9 cellular contexts compared by ENCODE assay signal in the genomic region with DNA sequence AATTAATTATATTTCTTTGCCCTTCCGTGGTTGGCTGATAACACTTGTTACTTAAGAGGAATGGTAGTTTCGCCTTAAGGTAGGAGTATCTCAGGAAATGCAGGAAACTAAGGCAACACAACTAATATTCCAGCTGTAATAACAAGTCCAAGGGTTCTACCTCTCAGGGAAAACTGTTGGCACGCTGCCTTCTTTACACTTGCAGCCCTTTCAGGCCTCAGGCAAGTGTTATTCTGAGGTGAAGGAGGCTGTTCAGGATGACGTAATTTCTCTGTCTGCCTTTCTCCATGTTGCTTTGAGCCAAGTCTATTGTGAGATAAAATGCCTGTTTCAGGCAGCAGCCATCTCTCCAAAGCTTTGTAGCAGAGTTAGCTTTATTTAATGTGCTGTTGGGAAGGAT. TPM values are rescaled to one million over a fixed set of nuclear protein-coding genes. Genes with fewer than 3 reads are reported as not detected.
DNase-seq lines count a peak whose midpoint lies in the region; ATAC-seq and TF ChIP-seq lines count a peak whose summit lies in the region.
"Had no signal": no experiment of that assay in that cellular context is flagged by ENCODE, and none has a peak within 500 bp of the region (broad histone marks: within the 10 kb centered on the region; RNA-seq: fewer than 3 reads in every experiment).

No MANE protein-coding gene starts in this region.

- TF ChIP-seq POLR2A in gastroesophageal sphincter (IDR thresholded peaks at IDR 0.05) (no peak), sigmoid colon (IDR thresholded peaks at IDR 0.05) (no peak)

- no peaks in the 10 kb centered on the region for H3K4me1 ChIP-seq in gastroesophageal sphincter
- H3K4me1 ChIP-seq in sigmoid colon = peaks cover 0 to 9% (median 3%) of the 10 kb centered on the region in 4 donors
- H3K4me1 ChIP-seq: pancreas had no signal

- TF ChIP-seq CTCF in gastroesophageal sphincter (IDR thresholded peaks at IDR 0.05) (no peak), sigmoid colon (IDR thresholded peaks at IDR 0.05) (no peak), GM20000 (IDR thresholded peaks at IDR 0.05; ENCODE audit: extremely low read depth, missing control alignments) (no peak)

- in situ Hi-C loops in SK-MEL-5 (cut with HindIII; ENCODE audit: low pct_unique_long_range_greater_than_20kb, low sequenced_read_pairs) = no loop called here

- H3K27me3 ChIP-seq in gastroesophageal sphincter (no peaks in the 10 kb centered on the region), sigmoid colon (no peaks in the 10 kb centered on the region)
- H3K27me3 ChIP-seq: pancreas had no signal

- ATAC-seq in gastroesophageal sphincter = peak; percentile 58
- ATAC-seq: pancreas had no signal

- H3K36me3 ChIP-seq in gastroesophageal sphincter (no peaks in the 10 kb centered on the region), sigmoid colon (no peaks in the 10 kb centered on the region)
- H3K36me3 ChIP-seq: pancreas had no signal

- intact Hi-C loops in sigmoid colon (cut with DNase I) = no loop called here

- POLR2A ChIA-PET in HEK293T (lab: Yijun Ruan, JAX) = no interaction called here

- H3K27ac ChIP-seq in gastroesophageal sphincter = peak overlapping the region in 1 of 4 donors; percentile 2
- peak overlapping the region in 2 of 4 donors; percentile 52 to 57 for H3K27ac ChIP-seq in sigmoid colon
- H3K27ac ChIP-seq: pancreas had no signal

- WGBS in gastroesophageal sphincter (ENCODE audit: low coverage in 1 of 2), 2 donors = 40 to 67% methylated on average over 1 to 4 of the region's 4 CpGs
- 62 to 65% methylated on average over 4 of the region's 4 CpGs for WGBS in sigmoid colon, 2 donors

- H3K4me3 ChIP-seq in gastroesophageal sphincter (no peak overlapping the region), sigmoid colon (no peak overlapping the region)
- H3K4me3 ChIP-seq: pancreas had no signal

- no peak for TF ChIP-seq EP300 in gastroesophageal sphincter (IDR thresholded peaks at IDR 0.05)
- TF ChIP-seq EP300 in sigmoid colon (IDR thresholded peaks at IDR 0.05) = no peak

- CTCF ChIA-PET in HEK293T (lab: Yijun Ruan, JAX) = interaction anchor here (0.6 kb wide), 1 partner anchor 78 kb away, joined by 4 read pairs; no protein-coding TSS in a partner anchor

- DNase-seq in HEK293T (ENCODE audit: extremely low spot score) (peak; percentile 23), SK-MEL-5 (ENCODE audit: low read depth, low spot score) (peak; percentile 67), sigmoid colon (peak; percentile 65), NCI-H2196 (lab: John Stamatoyannopoulos, UW; ENCODE audit: unreplicated experiment) (no peak), OCI-M2 (lab: John Stamatoyannopoulos, UW; ENCODE audit: unreplicated experiment) (no peak), GM20000 (ENCODE audit: low spot score) (no peak)
- no peak for DNase-seq in activated CD4-positive, alpha-beta T cell treated with anti-CD3 and anti-CD28 coated beads, Interleukin-2, amount 50 U/mL, for 4 hours
- DNase-seq: pancreas had no signal

- H3K9me3 ChIP-seq in gastroesophageal sphincter (peaks cover 0 to 5% (median 0%) of the 10 kb centered on the region in 3 donors), sigmoid colon (no peaks in the 10 kb centered on the region)
- H3K9me3 ChIP-seq: pancreas had no signal

TF ChIP-seq in HEK293T, 16 proteins besides CTCF, POLR2A, EP300 and RAD21:
- no peak for TF ChIP-seq PKNOX1 (IDR thresholded peaks at IDR 0.05)
- no peak for TF ChIP-seq SUZ12 (IDR thresholded peaks at IDR 0.05)
- no peak for TF ChIP-seq BHLHE40 (IDR thresholded peaks at IDR 0.05; ENCODE audit: borderline replicate concordance)
- TF ChIP-seq ELF4 (IDR thresholded peaks at IDR 0.05) = no peak
- TF ChIP-seq SP1 (IDR thresholded peaks at IDR 0.05) = no peak
- TF ChIP-seq FOXK2 (IDR thresholded peaks at IDR 0.05) = no peak
- TF ChIP-seq TARDBP (IDR thresholded peaks at IDR 0.05) = no peak
- TF ChIP-seq HDGF (IDR thresholded peaks at IDR 0.05; ENCODE audit: borderline replicate concordance) = no peak
- TF ChIP-seq FOXA1 (IDR thresholded peaks at IDR 0.05) = no peak
- TF ChIP-seq CTBP1 (IDR thresholded peaks at IDR 0.05; ENCODE audit: borderline replicate concordance) = no peak
- no peak for TF ChIP-seq L3MBTL2 (conservative IDR thresholded peaks at IDR 0.05)
- TF ChIP-seq NFRKB (IDR thresholded peaks at IDR 0.05) = no peak
- TF ChIP-seq FOXM1 (IDR thresholded peaks at IDR 0.05; ENCODE audit: borderline replicate concordance) = no peak
- no peak for TF ChIP-seq LEF1 (IDR thresholded peaks at IDR 0.05; ENCODE audit: borderline replicate concordance)
- no peak for TF ChIP-seq ARNT (IDR thresholded peaks at IDR 0.05)
- no peak for TF ChIP-seq ZNF384 (IDR thresholded peaks at IDR 0.05)

RNA-seq across cellular contexts. Expression of gene VCAN, which starts 38.0 kb away (rescaled TPM):
- 90.3 and 109 TPM in 2 replicates for total RNA-seq in SK-MEL-5 (2014; rRNA removed; shearing (Covaris generic))
- polyA plus RNA-seq in SK-MEL-5 (2015; cell fraction: cytosol; rRNA removed) = 124 and 195 TPM in 2 replicates
- 103 and 108 TPM in 2 replicates for polyA plus RNA-seq in SK-MEL-5 (2015; cell fraction: nucleus; rRNA removed)
- total RNA-seq in gastroesophageal sphincter = 100 to 1,000 TPM in 1 of 4 donors, 10 to 100 TPM in 3; 26.8 to 148 (median 65.8) TPM
- 100 to 1,000 TPM in 1 of 4 donors, 10 to 100 TPM in 3; 37.5 to 115 (median 56.5) TPM for total RNA-seq in sigmoid colon
- polyA plus RNA-seq in sigmoid colon = 1 to 10 TPM in 2 of 3 donors, under 1 TPM in 1; 0.69 to 6.2 (median 3.0) TPM

Comparison
In these comparisons a context has a peak if more than half of its experiments do, and no peak if none do; other contexts are left out.
1. DNase-seq: peak in HEK293T (single experiment), SK-MEL-5 (single experiment) and sigmoid colon (single experiment); none in NCI-H2196 (single experiment), OCI-M2 (single experiment), activated CD4-positive, alpha-beta T cell treated with anti-CD3 and anti-CD28 coated beads, Interleukin-2, amount 50 U/mL, for 4 hours (0 of 2) and GM20000 (single experiment).